Comparison of ENCODE assay signal across 7 cellular contexts in the genomic region with DNA sequence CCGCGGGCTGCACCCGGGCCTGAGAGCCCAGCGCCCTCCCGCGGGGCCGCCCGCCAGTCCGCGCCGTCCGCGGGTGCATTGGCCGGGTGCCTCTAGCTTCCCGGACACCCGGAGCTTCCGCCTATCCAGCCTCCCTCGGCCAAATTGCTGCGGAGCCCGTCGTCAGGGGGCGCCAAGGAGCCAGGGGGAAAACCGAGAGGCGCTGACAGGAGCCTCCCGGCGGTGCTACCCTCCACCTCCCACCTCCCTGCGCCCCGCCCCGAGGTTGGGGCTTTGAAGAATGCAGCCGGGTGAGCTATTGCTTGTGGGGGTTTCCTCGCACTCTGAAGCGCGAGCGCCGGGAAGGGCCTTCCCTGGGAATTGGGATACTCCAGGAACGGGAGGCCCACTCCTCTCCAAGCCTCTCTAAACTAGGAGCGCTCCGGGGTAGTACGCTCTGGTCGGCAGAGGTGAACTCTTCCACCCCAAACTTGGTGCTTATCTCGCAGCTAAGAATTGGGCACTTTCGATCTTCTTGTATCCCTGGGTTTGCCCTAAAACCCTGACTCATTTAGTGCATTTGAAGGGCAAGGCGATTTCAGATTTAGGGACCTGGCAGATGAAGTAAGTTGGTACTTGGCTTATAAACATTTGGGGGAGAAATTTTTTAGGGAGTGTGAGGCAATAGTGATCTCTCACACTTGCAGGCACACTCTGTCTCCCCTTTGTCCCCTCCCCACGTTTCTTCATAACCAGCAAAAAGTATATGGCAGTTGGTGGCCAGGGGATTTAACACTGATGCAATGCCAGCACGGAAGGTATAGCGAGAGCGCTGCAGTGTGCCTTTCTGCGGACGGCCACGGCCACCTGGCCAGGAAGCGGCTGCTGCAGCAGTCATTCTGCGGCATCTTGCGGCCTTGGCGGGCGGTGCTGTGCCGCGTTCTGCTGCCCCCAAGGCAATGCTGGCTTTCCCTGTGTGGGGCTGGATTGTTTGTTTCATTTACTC. TPM values are rescaled to one million over a fixed set of nuclear protein-coding genes. Genes with fewer than 3 reads are reported as not detected.
DNase-seq lines count a peak whose midpoint lies in the region; ATAC-seq, FAIRE-seq and TF ChIP-seq lines count a peak whose summit lies in the region.

No MANE protein-coding gene starts in this region.

- H3K27ac ChIP-seq in K562 (ENCODE audit: extremely low read depth, low read depth, low read length): peak overlapping the region; percentile 72

- under 1% methylated on average over 51 of the region's 57 CpGs for WGBS in K562 (ENCODE audit: insufficient coverage, low coverage, missing lambda C conversion rate)

- H3K36me3 ChIP-seq in K562 (ENCODE audit: control insufficient read depth, insufficient read depth, low read length): peaks cover 5% of the 10 kb centered on the region; the same call in 1 of the 3 replicates

- H3K4me3 ChIP-seq in NB4 (ENCODE audit: low read depth, low read length): peak overlapping the region; percentile 75
- peak overlapping the region; percentile 69 for H3K4me3 ChIP-seq in K562

- peak overlapping the region; percentile 91 for H3K4me2 ChIP-seq in K562 (ENCODE audit: insufficient read depth, low read length)

- H4K20me1 ChIP-seq in K562 (replicated peaks; ENCODE audit: control insufficient read depth, insufficient read depth, low read length): no peaks in the 10 kb centered on the region

- in situ Hi-C loops in K562 (cut with MboI): no loop called here

- TF ChIP-seq EP300 in K562 (IDR thresholded peaks at IDR 0.05; ENCODE audit: low read length): no peak; the same call in 1 of the 2 replicates

- H3K4me1 ChIP-seq in K562 (replicated peaks in 1 of 2; ENCODE audit: control insufficient read depth in 2 of 2, insufficient read depth in 2 of 2, low read length in 2 of 2): peaks cover 13 to 20% of the 10 kb centered on the region in 2 experiments; a peak in 4 of 5 replicates

- ATAC-seq in HG02610 (IDR thresholded peaks at IDR 0.05; ENCODE audit: unreplicated experiment): peak; percentile 69
- peak; percentile 90 for ATAC-seq in K562
- peak; percentile 85 for ATAC-seq in sciatic nerve

- no peak; the same call in none of the 2 replicates for TF ChIP-seq POLR2A in GM12892 (IDR thresholded peaks at IDR 0.05; ENCODE audit: low read depth, low read length)
- TF ChIP-seq POLR2A in NB4 (IDR thresholded peaks at IDR 0.05; ENCODE audit: extremely low read depth, insufficient read length): no peak
- TF ChIP-seq POLR2A in K562 (conservative IDR thresholded peaks at IDR 0.05): peak; percentile 51; the same call in 1 of the 2 replicates

- BruUV-seq in K562 (replicated peaks; lab: Mats Ljungman, UMichigan): TSS peak; percentile 56

- CTCF ChIA-PET in K562 (lab: Yijun Ruan, JAX; ENCODE audit: low intra/inter-chr PET ratio): interaction anchor here (1.0 to 2.5 kb wide), 2 partner anchors 51 to 66 kb away, joined by 3 to 14 read pairs; no protein-coding TSS in a partner anchor

- POLR2A ChIA-PET in K562 (lab: Yijun Ruan, JAX): interaction anchor here (0.5 to 1.4 kb wide), 11 partner anchors 8 to 366 kb away, joined by 3 to 6 read pairs (median 4); a partner anchor contains a TSS

- intact Hi-C loops in K562 (cut with micrococcal nuclease): loop anchor here (1.0 to 5.0 kb wide), 5 partner anchors 51 to 361 kb away; a partner anchor contains a TSS
- intact Hi-C loops in sciatic nerve (cut with DNase I): no loop called here

- peak overlapping the region; percentile 92 for H2AFZ ChIP-seq in K562 (ENCODE audit: low read depth, low read length)

- H3K9ac ChIP-seq in K562 (ENCODE audit: insufficient read depth in 1 of 2, low read depth in 2 of 2, low read length in 2 of 2): peak overlapping the region; percentile 78 to 90

- no peaks in the 10 kb centered on the region for H3K27me3 ChIP-seq in K562 (ENCODE audit: control insufficient read depth in 2 of 2, insufficient read depth in 2 of 2, low read length in 2 of 2)

- no peaks in the 10 kb centered on the region for H3K9me1 ChIP-seq in K562 (ENCODE audit: control insufficient read depth, insufficient read depth, low read length)

- peak; percentile 53 for DNase-seq in GM12892 (ENCODE audit: insufficient read length)
- DNase-seq in NB4 (ENCODE audit: low read depth): peak; percentile 95
- DNase-seq in T follicular helper cell (ENCODE audit: low read depth): peak; percentile 19
- peak; percentile 86 to 95 (median 87) for DNase-seq in K562 (ENCODE audit: extremely low read depth in 1 of 4, low spot score in 3 of 4)
- peak; percentile 74 for DNase-seq in iPS DF 19.7 (ENCODE audit: low read depth, low spot score)
- peak; percentile 92 for DNase-seq in sciatic nerve (ENCODE audit: low spot score)

- H3K79me2 ChIP-seq in K562 (ENCODE audit: control insufficient read depth, insufficient read depth, low read length): peaks cover 19% of the 10 kb centered on the region

- peak; percentile 80 to 82 for TF ChIP-seq RAD21 in K562 (CRISPR knock-in tag; conservative IDR thresholded peaks at IDR 0.05 in 1 of 2, IDR thresholded peaks at IDR 0.05 in 1 of 2)

- H3K9me3 ChIP-seq in K562 (replicated peaks; ENCODE audit: control insufficient read depth, insufficient read depth, low read depth, low read length): no peaks in the 10 kb centered on the region; the same call in 1 of the 2 replicates

- FAIRE-seq in GM12892 (lab: Jason Lieb, UNC): peak; percentile 79
- peak; percentile 69 for FAIRE-seq in K562 (lab: Jason Lieb, UNC)

- TF ChIP-seq CTCF in NB4 (IDR thresholded peaks at IDR 0.05; ENCODE audit: low read depth, low read length): peak; percentile 75
- TF ChIP-seq CTCF in K562 (IDR thresholded peaks at IDR 0.05 in 2 of 3, conservative IDR thresholded peaks at IDR 0.05 in 1 of 3; ENCODE audit: insufficient read depth in 2 of 3, low read depth in 1 of 3, low read length in 3 of 3): peak; percentile 87 to 96 (median 96)

TF ChIP-seq in K562, 482 proteins besides CTCF, POLR2A, EP300 and RAD21 (continues in another document):
- TF ChIP-seq SIRT6 (IDR thresholded peaks at IDR 0.05; ENCODE audit: low read depth, low read length): no peak
- TF ChIP-seq, protein P1, sequence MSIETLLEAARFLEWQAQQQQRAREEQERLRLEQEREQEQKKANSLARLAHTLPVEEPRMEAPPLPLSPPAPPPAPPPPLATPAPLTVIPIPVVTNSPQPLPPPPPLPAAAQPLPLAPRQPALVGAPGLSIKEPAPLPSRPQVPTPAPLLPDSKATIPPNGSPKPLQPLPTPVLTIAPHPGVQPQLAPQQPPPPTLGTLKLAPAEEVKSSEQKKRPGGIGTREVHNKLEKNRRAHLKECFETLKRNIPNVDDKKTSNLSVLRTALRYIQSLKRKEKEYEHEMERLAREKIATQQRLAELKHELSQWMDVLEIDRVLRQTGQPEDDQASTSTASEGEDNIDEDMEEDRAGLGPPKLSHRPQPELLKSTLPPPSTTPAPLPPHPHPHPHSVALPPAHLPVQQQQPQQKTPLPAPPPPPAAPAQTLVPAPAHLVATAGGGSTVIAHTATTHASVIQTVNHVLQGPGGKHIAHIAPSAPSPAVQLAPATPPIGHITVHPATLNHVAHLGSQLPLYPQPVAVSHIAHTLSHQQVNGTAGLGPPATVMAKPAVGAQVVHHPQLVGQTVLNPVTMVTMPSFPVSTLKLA (conservative IDR thresholded peaks at IDR 0.05): peak; percentile 21 to 60; a peak in 3 of 4 replicates
- no peak for TF ChIP-seq YBX1 (IDR thresholded peaks at IDR 0.05)
- TF ChIP-seq ZC3H11A (IDR thresholded peaks at IDR 0.05; ENCODE audit: low read depth, low read length): no peak; the same call in 1 of the 2 replicates
- no peak for TF ChIP-seq ZNF696 (CRISPR knock-in tag; conservative IDR thresholded peaks at IDR 0.05)
- TF ChIP-seq ZNF589 (CRISPR knock-in tag; IDR thresholded peaks at IDR 0.05; ENCODE audit: low read depth): no peak
- TF ChIP-seq, protein P2, sequence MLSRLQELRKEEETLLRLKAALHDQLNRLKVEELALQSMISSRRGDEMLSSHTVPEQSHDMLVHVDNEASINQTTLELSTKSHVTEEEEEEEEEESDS (CRISPR knock-in tag; IDR thresholded peaks at IDR 0.05): no peak
- TF ChIP-seq SMARCB1 (IDR thresholded peaks at IDR 0.05; ENCODE audit: insufficient read length, low read depth): no peak
- TF ChIP-seq, protein P3, sequence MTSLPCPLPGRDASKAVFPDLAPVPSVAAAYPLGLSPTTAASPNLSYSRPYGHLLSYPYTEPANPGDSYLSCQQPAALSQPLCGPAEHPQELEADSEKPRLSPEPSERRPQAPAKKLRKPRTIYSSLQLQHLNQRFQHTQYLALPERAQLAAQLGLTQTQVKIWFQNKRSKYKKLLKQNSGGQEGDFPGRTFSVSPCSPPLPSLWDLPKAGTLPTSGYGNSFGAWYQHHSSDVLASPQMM (CRISPR knock-in tag; IDR thresholded peaks at IDR 0.05): no peak
- no peak for TF ChIP-seq TRIM24 (IDR thresholded peaks at IDR 0.05)
- no peak for TF ChIP-seq NRF1 (conservative IDR thresholded peaks at IDR 0.05 in 1 of 2, IDR thresholded peaks at IDR 0.05 in 1 of 2)
- TF ChIP-seq ETS2 (tag; IDR thresholded peaks at IDR 0.05; ENCODE audit: borderline replicate concordance, poor library complexity, severe bottlenecking): no peak
- TF ChIP-seq NFE2L1 (tag; IDR thresholded peaks at IDR 0.05; ENCODE audit: borderline replicate concordance, low read depth): no peak
- TF ChIP-seq SREBF1 (IDR thresholded peaks at IDR 0.05; ENCODE audit: borderline replicate concordance, low read depth, low read length): no peak
- no peak for TF ChIP-seq PCBP1 (IDR thresholded peaks at IDR 0.05; ENCODE audit: low read depth, low read length, poor library complexity, severe bottlenecking)

RNA-seq across cellular contexts. Expression of a gene that starts 0.6 kb away (rescaled TPM):
- polyA plus RNA-seq in GM12892 (2012; ENCODE audit: missing spikeins): 1.1 TPM
- total RNA-seq in K562 (2011; cell fraction: chromatin; rRNA removed; ENCODE audit: low replicate concordance): 0.42 and 0.83 TPM in 2 replicates
- 0.17 TPM in 1 of 2 replicates, not detected in the other for total RNA-seq in K562 (2011; cell fraction: nucleolus; rRNA removed)
- total RNA-seq in K562 (2011; cell fraction: nucleoplasm; rRNA removed): 0.23 TPM in 1 of 2 replicates, not detected in the other
- total RNA-seq in K562 (2014; rRNA removed) (0.86 TPM in 2 replicates), K562 (2014; rRNA removed; fragmentation: Illumina TruSeq; extraction: Trizol) (1.5 and 1.7 TPM in 2 replicates), K562 (2015; rRNA removed; fragmentation: Illumina TruSeq; extraction: Trizol) (1.4 TPM in 2 replicates), K562 (2021) (0.74 and 1.1 TPM in 2 replicates), sciatic nerve (4.4 TPM)
- polyA plus RNA-seq in K562 (2011; rRNA removed) (0.34 and 0.39 TPM in 2 replicates), K562 (2014; fragmentation: Illumina TruSeq; extraction: Trizol) (1.2 and 2.3 TPM in 2 replicates), K562 (2014; fragmentation: Nextera tagmentation; extraction: Ambion mirVana) (under 1 TPM; 0.37 to 0.52 TPM), K562 (2014; rRNA removed) (1.4 and 4.0 TPM in 2 replicates)
- 0.06 and 0.24 TPM in 2 replicates for polyA plus RNA-seq in K562 (2011; cell fraction: cytosol; rRNA removed)
- polyA plus RNA-seq in K562 (2011; cell fraction: nucleus; rRNA removed): 0.13 and 0.18 TPM in 2 replicates
- polyA plus RNA-seq in K562 (2012): 1.2 and 1.9 TPM in 2 replicates
- polyA minus RNA-seq in K562 (2011; rRNA and poly(A)+ RNA removed): 0.32 and 0.48 TPM in 2 replicates
- not detected in 2 replicates for polyA minus RNA-seq in K562 (2011; cell fraction: cytosol; rRNA and poly(A)+ RNA removed)
- polyA minus RNA-seq in K562 (2011; cell fraction: nucleus; rRNA and poly(A)+ RNA removed): under 0.01 and 0.44 TPM in 2 replicates

Comparison
In these comparisons a context has a peak if more than half of its experiments do, and no peak if none do; other contexts are left out.
1. Peak in every context shown above with its lines: DNase-seq, ATAC-seq, H3K4me3 ChIP-seq and H3K27ac ChIP-seq.
2. DNase-seq: peak in every context shown above with its lines; median percentile 95 in NB4; 92 in sciatic nerve; 87 in K562; 74 in iPS DF 19.7; 53 in GM12892; 19 in T follicular helper cell.